In genomic region chr9:78567693-78568092, GRCh38 we compare ENCODE assay signal across 29 cellular contexts.
A peak's percentile ranks its signal among the peaks of the same experiment; 100 is the strongest.
DNase-seq lines count a peak whose midpoint lies in the region; TF ChIP-seq lines count a peak whose summit lies in the region.
"Had no signal": no experiment of that assay in that cellular context is flagged by ENCODE, and none has a peak within 500 bp of the region (broad histone marks: within the 10 kb centered on the region; RNA-seq: fewer than 3 reads in every experiment).

No MANE protein-coding gene starts in this region.

- H3K9me3 Mint-ChIP-seq in MCF 10A (ENCODE audit: unreplicated experiment), result no peaks in the 10 kb centered on the region
- H3K9me3 Mint-ChIP-seq: activated naive CD8-positive, alpha-beta T cell treated with anti-CD3 and anti-CD28 coated beads, Interleukin-2, amount 10 ng/mL, durations not matched to agents 7 days and 5 days; immature natural killer cell; stimulated activated naive CD8-positive, alpha-beta T cell treated with anti-CD3 and anti-CD28 coated beads, Interleukin-15, Interleukin-2, amounts not matched to agents 100 ng/mL and 50 ng/mL, for 24 hours had no signal

- 60% methylated on average over 3 of the region's 3 CpGs for WGBS in mammary epithelial cell (ENCODE audit: low coverage, missing lambda C conversion rate)
- WGBS in hepatocyte (ENCODE audit: low lambda C conversion rate, missing lambda C conversion rate), result 87% methylated on average over 3 of the region's 3 CpGs
- WGBS in smooth muscle cell (ENCODE audit: low lambda C conversion rate), result 77% methylated on average over 3 of the region's 3 CpGs

- H2AFZ ChIP-seq in mammary epithelial cell (ENCODE audit: low read depth, low read length), result no peak overlapping the region
- H2AFZ ChIP-seq in hepatocyte, result no peak overlapping the region
- H2AFZ ChIP-seq in smooth muscle cell (ENCODE audit: low read depth), result no peak overlapping the region
- H2AFZ ChIP-seq: parathyroid adenoma had no signal

- H3K27ac ChIP-seq in breast epithelium, result no peak overlapping the region
- H3K27ac ChIP-seq in mammary epithelial cell (ENCODE audit: insufficient read depth, low read depth, low read length), result no peak overlapping the region
- peak overlapping the region; percentile 56 for H3K27ac ChIP-seq in hepatocyte
- peak overlapping the region; percentile 67 for H3K27ac ChIP-seq in smooth muscle cell (ENCODE audit: low read depth)
- H3K27ac ChIP-seq: 22Rv1, ascending aorta, dorsolateral prefrontal cortex, parathyroid adenoma, thoracic aorta had no signal

- H3K4me2 ChIP-seq in mammary epithelial cell (ENCODE audit: insufficient read depth, low read depth, low read length) (no peak overlapping the region), hepatocyte (no peak overlapping the region), smooth muscle cell (peak overlapping the region; percentile 31)

- BruUV-seq in MCF 10A (replicated peaks; lab: Mats Ljungman, UMichigan) (no TSS peak), mammary epithelial cell (replicated peaks; lab: Mats Ljungman, UMichigan) (no TSS peak)

- H4K20me1 ChIP-seq in mammary epithelial cell (ENCODE audit: insufficient read depth, low read length) (no peaks in the 10 kb centered on the region), hepatocyte (ENCODE audit: insufficient read depth, poor library complexity, severe bottlenecking) (no peaks in the 10 kb centered on the region), smooth muscle cell (ENCODE audit: low read depth) (no peaks in the 10 kb centered on the region)

- TF ChIP-seq POLR2A in breast epithelium (IDR thresholded peaks at IDR 0.05), result no peak

- no peaks in the 10 kb centered on the region for H3F3A ChIP-seq in smooth muscle cell (ENCODE audit: low read depth)

- in situ Hi-C loops in mammary epithelial cell (cut with MboI; ENCODE audit: low sequenced_read_pairs in 2 of 2), result loop anchor here in 1 of 2 donors (10.0 kb wide), 1 partner anchor 57 kb away; no protein-coding TSS in a partner anchor

- POLR2A ChIA-PET in MCF 10A (lab: Yijun Ruan, JAX), result interaction anchor here (0.6 kb wide), 1 partner anchor 1401 kb away, joined by 3 read pairs; no protein-coding TSS in a partner anchor

- no peak for DNase-seq in MCF 10A (ENCODE audit: unreplicated experiment)
- no peak for DNase-seq in breast epithelium (ENCODE audit: low spot score in 2 of 2)
- peak; percentile 37 for DNase-seq in mammary epithelial cell
- no peak for DNase-seq in hepatocyte (ENCODE audit: low spot score)
- no peak for DNase-seq in smooth muscle cell (lab: John Stamatoyannopoulos, UW; ENCODE audit: unreplicated experiment)
- no peak for DNase-seq in cortex of kidney (lab: John Stamatoyannopoulos, UW)
- DNase-seq in DMS114 treated with DMSO at 0.1 percent for 48 hours (lab: John Stamatoyannopoulos, UW; ENCODE audit: unreplicated experiment), result no peak
- no peak for DNase-seq in activated CD4-positive, alpha-beta T cell treated with anti-CD3 and anti-CD28 coated beads, Interleukin-2, amount 50 U/mL, for 1 hour
- DNase-seq: activated CD4-positive, alpha-beta T cell treated with anti-CD3 and anti-CD28 coated beads for 4 hours; activated effector memory CD4-positive, alpha-beta T cell treated with anti-CD3 and anti-CD28 coated beads, Interleukin-2, amount 50 U/mL, for 16 hours; activated naive CD8-positive, alpha-beta T cell treated with anti-CD3 and anti-CD28 coated beads, Interleukin-2, amount 10 ng/mL, durations not matched to agents 7 days and 5 days; cerebellar nuclear complex; DMS79; dorsolateral prefrontal cortex; GOT3; immature natural killer cell; KBM-7; mesendoderm; NCI-H1436; NCI-H2107; right cardiac atrium; SIG-M5; stimulated activated CD8-positive, alpha-beta memory T cell treated with anti-CD3 and anti-CD28 coated beads, Interleukin-4, amount 100 ng/mL, for 48 hours had no signal

- no peaks in the 10 kb centered on the region for H3K27me3 Mint-ChIP-seq in MCF 10A (ENCODE audit: insufficient read depth, unreplicated experiment)
- H3K27me3 Mint-ChIP-seq: activated naive CD8-positive, alpha-beta T cell treated with anti-CD3 and anti-CD28 coated beads, Interleukin-2, amount 10 ng/mL, durations not matched to agents 7 days and 5 days; stimulated activated naive CD8-positive, alpha-beta T cell treated with anti-CD3 and anti-CD28 coated beads, Interleukin-15, Interleukin-2, amounts not matched to agents 100 ng/mL and 50 ng/mL, for 24 hours had no signal

- H3K4me1 Mint-ChIP-seq in MCF 10A (ENCODE audit: insufficient read depth, unreplicated experiment), result peaks cover 22% of the 10 kb centered on the region
- H3K4me1 Mint-ChIP-seq: activated naive CD8-positive, alpha-beta T cell treated with anti-CD3 and anti-CD28 coated beads, Interleukin-2, amount 10 ng/mL, durations not matched to agents 7 days and 5 days; CD14-positive monocyte; immature natural killer cell had no signal

- peak overlapping the region; percentile 67 for H3K27ac Mint-ChIP-seq in MCF 10A (ENCODE audit: low read depth, unreplicated experiment)
- H3K27ac Mint-ChIP-seq: activated naive CD8-positive, alpha-beta T cell treated with anti-CD3 and anti-CD28 coated beads, Interleukin-2, amount 10 ng/mL, durations not matched to agents 7 days and 5 days; CD14-positive monocyte; immature natural killer cell; stimulated activated naive CD8-positive, alpha-beta T cell treated with anti-CD3 and anti-CD28 coated beads, Interleukin-15, Interleukin-2, amounts not matched to agents 100 ng/mL and 50 ng/mL, for 24 hours had no signal

- H3K9me2 ChIP-seq in hepatocyte (replicated peaks; ENCODE audit: insufficient read depth), result no peaks in the 10 kb centered on the region

- H3K9me3 ChIP-seq in breast epithelium (no peaks in the 10 kb centered on the region), mammary epithelial cell (replicated peaks; ENCODE audit: insufficient read depth, low read length) (no peaks in the 10 kb centered on the region), hepatocyte (ENCODE audit: low read depth) (no peaks in the 10 kb centered on the region), smooth muscle cell (replicated peaks; ENCODE audit: low read depth) (no peaks in the 10 kb centered on the region)
- H3K9me3 ChIP-seq: ascending aorta, thoracic aorta had no signal

- H3K36me3 ChIP-seq in breast epithelium, result no peaks in the 10 kb centered on the region
- H3K36me3 ChIP-seq in mammary epithelial cell (ENCODE audit: insufficient read depth, low read length), result no peaks in the 10 kb centered on the region
- H3K36me3 ChIP-seq in hepatocyte (replicated peaks; ENCODE audit: insufficient read depth, low read depth), result no peaks in the 10 kb centered on the region
- no peaks in the 10 kb centered on the region for H3K36me3 ChIP-seq in smooth muscle cell (ENCODE audit: low read depth)
- H3K36me3 ChIP-seq: ascending aorta, thoracic aorta had no signal

- H3K4me3 ChIP-seq in breast epithelium, result no peak overlapping the region
- no peak overlapping the region for H3K4me3 ChIP-seq in mammary epithelial cell (replicated peaks in 1 of 3; ENCODE audit: insufficient read depth in 1 of 3, low read depth in 2 of 3, low read length in 3 of 3)
- H3K4me3 ChIP-seq in hepatocyte, result no peak overlapping the region
- no peak overlapping the region for H3K4me3 ChIP-seq in smooth muscle cell
- H3K4me3 ChIP-seq: ascending aorta, dorsolateral prefrontal cortex, thoracic aorta had no signal

- H3K4me1 ChIP-seq in breast epithelium (no peaks in the 10 kb centered on the region), mammary epithelial cell (ENCODE audit: insufficient read depth, low read length) (no peaks in the 10 kb centered on the region), hepatocyte (ENCODE audit: insufficient read depth) (no peaks in the 10 kb centered on the region), smooth muscle cell (ENCODE audit: low read depth) (peaks cover 11% of the 10 kb centered on the region)
- H3K4me1 ChIP-seq: ascending aorta, parathyroid adenoma had no signal

- dilution Hi-C loops in mammary epithelial cell (cut with HindIII; ENCODE audit: low sequenced_read_pairs), result no loop called here

- CTCF ChIA-PET in MCF 10A (lab: Yijun Ruan, JAX) (no interaction called here), mammary epithelial cell (lab: Charles Lee; ENCODE audit: low non-redundant PET) (no interaction called here)

- no peaks in the 10 kb centered on the region for H3K36me3 Mint-ChIP-seq in MCF 10A (ENCODE audit: insufficient read depth, unreplicated experiment)
- H3K36me3 Mint-ChIP-seq: activated naive CD8-positive, alpha-beta T cell treated with anti-CD3 and anti-CD28 coated beads, Interleukin-2, amount 10 ng/mL, durations not matched to agents 7 days and 5 days; CD14-positive monocyte; immature natural killer cell had no signal

- no peak for TF ChIP-seq CTCF in MCF 10A (IDR thresholded peaks at IDR 0.05; ENCODE audit: unreplicated experiment)
- TF ChIP-seq CTCF in breast epithelium (IDR thresholded peaks at IDR 0.05), result no peak
- TF ChIP-seq CTCF in mammary epithelial cell (conservative IDR thresholded peaks at IDR 0.05 in 1 of 2, IDR thresholded peaks at IDR 0.05 in 1 of 2; ENCODE audit: extremely low read depth in 1 of 2, insufficient read depth in 1 of 2, low read depth in 1 of 2, low read length in 2 of 2), result no peak
- no peak for TF ChIP-seq CTCF in hepatocyte (IDR thresholded peaks at IDR 0.05; ENCODE audit: poor library complexity)
- no peak for TF ChIP-seq CTCF in smooth muscle cell (IDR thresholded peaks at IDR 0.05; ENCODE audit: borderline replicate concordance, insufficient read depth, poor library complexity, severe bottlenecking)

- no peak overlapping the region for H3K4me3 Mint-ChIP-seq in MCF 10A (ENCODE audit: unreplicated experiment)
- H3K4me3 Mint-ChIP-seq: activated naive CD8-positive, alpha-beta T cell treated with anti-CD3 and anti-CD28 coated beads, Interleukin-2, amount 10 ng/mL, durations not matched to agents 7 days and 5 days; CD14-positive monocyte; immature natural killer cell; stimulated activated naive CD8-positive, alpha-beta T cell treated with anti-CD3 and anti-CD28 coated beads, Interleukin-15, Interleukin-2, amounts not matched to agents 100 ng/mL and 50 ng/mL, for 24 hours had no signal

- no peaks in the 10 kb centered on the region for H3K27me3 ChIP-seq in breast epithelium
- H3K27me3 ChIP-seq in mammary epithelial cell (ENCODE audit: insufficient read depth, low read length), result no peaks in the 10 kb centered on the region
- H3K27me3 ChIP-seq in hepatocyte, result no peaks in the 10 kb centered on the region
- no peaks in the 10 kb centered on the region for H3K27me3 ChIP-seq in smooth muscle cell (ENCODE audit: low read depth)
- H3K27me3 ChIP-seq: ascending aorta, dorsolateral prefrontal cortex had no signal

- intact Hi-C loops in MCF 10A (cut with micrococcal nuclease) (no loop called here), breast epithelium (cut with DNase I; ENCODE audit: low total_unique reads) (no loop called here), mammary epithelial cell (cut with micrococcal nuclease) (no loop called here)

- H3K9ac ChIP-seq in mammary epithelial cell (ENCODE audit: insufficient read depth, low read length) (no peak overlapping the region), smooth muscle cell (ENCODE audit: low read depth) (peak overlapping the region; percentile 4)
- H3K9ac ChIP-seq: parathyroid adenoma had no signal

- H3K79me2 ChIP-seq in mammary epithelial cell (ENCODE audit: insufficient read depth, low read length), result no peaks in the 10 kb centered on the region
- H3K79me2 ChIP-seq in hepatocyte, result no peaks in the 10 kb centered on the region
- H3K79me2 ChIP-seq in smooth muscle cell (ENCODE audit: low read depth), result no peaks in the 10 kb centered on the region
- H3K79me2 ChIP-seq: parathyroid adenoma had no signal

Comparison
In these comparisons a context has a peak if more than half of its experiments do, and no peak if none do; other contexts are left out.
1. H3K27ac ChIP-seq: peak in hepatocyte (single experiment) and smooth muscle cell (single experiment); none in breast epithelium (0 of 2) and mammary epithelial cell (single experiment).